ENCODE assay signal across 15 cellular contexts in the genomic region with DNA sequence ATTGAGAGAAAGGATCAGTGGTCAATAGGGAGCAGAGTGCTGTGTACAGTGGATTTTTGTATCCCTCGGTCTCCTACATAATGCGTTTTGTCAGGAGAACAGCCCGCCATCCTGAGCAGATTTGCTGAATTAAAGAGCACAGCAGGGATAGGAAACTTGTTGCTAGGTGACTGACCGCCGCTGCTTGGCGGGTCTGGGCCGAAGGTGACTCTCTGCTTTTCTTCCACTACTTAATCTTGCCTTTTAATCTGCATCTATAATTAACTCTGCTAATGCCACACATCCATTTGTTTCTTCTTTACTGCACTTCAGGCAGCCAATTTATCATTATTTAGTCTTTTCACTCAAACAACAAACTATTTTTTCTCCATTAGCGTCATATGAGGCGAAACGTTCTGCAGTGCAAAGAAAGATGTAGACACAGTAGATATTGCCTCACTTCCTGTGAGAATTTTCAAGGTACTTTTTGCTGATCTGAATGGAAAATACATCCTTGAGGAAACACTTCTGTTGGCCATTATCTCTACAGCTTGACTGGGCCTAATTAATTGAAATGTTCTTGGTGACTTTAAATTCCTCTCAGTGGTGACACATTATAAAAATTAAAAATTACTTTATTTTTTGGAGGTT.
DNase-seq lines count a peak whose midpoint lies in the region; TF ChIP-seq lines count a peak whose summit lies in the region.
"Had no signal": no experiment of that assay in that cellular context is flagged by ENCODE, and none has a peak within 500 bp of the region (broad histone marks: within the 10 kb centered on the region; RNA-seq: fewer than 3 reads in every experiment).

No MANE protein-coding gene starts in this region.

- H3K9me3 Mint-ChIP-seq in type B pancreatic cell: peaks cover 5% of the 10 kb centered on the region
- H3K9me3 Mint-ChIP-seq: activated CD4-positive, alpha-beta memory T cell treated with anti-CD3 and anti-CD28 coated beads, Interleukin-2, amount 10 ng/mL, durations not matched to agents 7 days and 5 days; nephron; T-helper 2 cell treated with Interferon-gamma antibody and Interleukin-4, amounts not matched to agents 5 μg/mL and 100 μg/mL, for 36 hours had no signal

- H3K9me3 ChIP-seq in endocrine pancreas (ENCODE audit: control insufficient read depth, low read length): no peaks in the 10 kb centered on the region
- H3K9me3 ChIP-seq in effector memory CD4-positive, alpha-beta T cell (ENCODE audit: control insufficient read depth, low read length): no peaks in the 10 kb centered on the region

- DNase-seq in NCI-H2227 (lab: John Stamatoyannopoulos, UW; ENCODE audit: unreplicated experiment): peak; percentile 51
- DNase-seq in NCI-H2227 treated with DMSO at 0.1 percent for 48 hours (lab: John Stamatoyannopoulos, UW): no peak
- peak; percentile 87 for DNase-seq in NCI-H524 treated with DMSO at 0.1 percent for 48 hours (lab: John Stamatoyannopoulos, UW)
- DNase-seq in type B pancreatic cell (ENCODE audit: extremely low spot score, unreplicated experiment): no peak
- no peak for DNase-seq in effector memory CD4-positive, alpha-beta T cell
- no peak for DNase-seq in SHP77 (lab: John Stamatoyannopoulos, UW)
- no peak for DNase-seq in stimulated activated CD4-positive, alpha-beta T cell treated with anti-CD3 and anti-CD28 coated beads, Interleukin-15, amount 100 ng/mL, for 24 hours
- DNase-seq: activated CD4-positive, alpha-beta memory T cell treated with anti-CD3 and anti-CD28 coated beads, Interleukin-2, amount 10 ng/mL, durations not matched to agents 7 days and 5 days; Calu3; NCI-H446 had no signal

- peaks cover 11% of the 10 kb centered on the region for H3K4me1 Mint-ChIP-seq in type B pancreatic cell (ENCODE audit: unreplicated experiment)
- H3K4me1 Mint-ChIP-seq: activated CD4-positive, alpha-beta memory T cell treated with anti-CD3 and anti-CD28 coated beads, Interleukin-2, amount 10 ng/mL, durations not matched to agents 7 days and 5 days had no signal

- H3K4me1 ChIP-seq in endocrine pancreas (ENCODE audit: control insufficient read depth, insufficient read depth, low read length): peaks cover 9% of the 10 kb centered on the region
- H3K4me1 ChIP-seq in effector memory CD4-positive, alpha-beta T cell (ENCODE audit: control insufficient read depth, insufficient read depth, low read length, poor library complexity, severe bottlenecking): no peaks in the 10 kb centered on the region

- no peaks in the 10 kb centered on the region for H3K27me3 ChIP-seq in endocrine pancreas (ENCODE audit: control insufficient read depth, insufficient read depth, low read length)
- H3K27me3 ChIP-seq in effector memory CD4-positive, alpha-beta T cell (replicated peaks; ENCODE audit: control insufficient read depth, insufficient read depth, low read length, poor library complexity, severe bottlenecking): no peaks in the 10 kb centered on the region

- TF ChIP-seq CTCF in type B pancreatic cell (conservative IDR thresholded peaks at IDR 0.05): no peak

- H3K4me3 ChIP-seq in endocrine pancreas (ENCODE audit: control insufficient read depth, insufficient read depth, low read length): peak overlapping the region; percentile 81
- no peak overlapping the region for H3K4me3 ChIP-seq in effector memory CD4-positive, alpha-beta T cell (ENCODE audit: insufficient read depth, low read depth, low read length, poor library complexity, severe bottlenecking)
- H3K4me3 ChIP-seq: skin epidermis had no signal

- H3K36me3 ChIP-seq in endocrine pancreas (ENCODE audit: control insufficient read depth, insufficient read depth, low read length): no peaks in the 10 kb centered on the region
- no peaks in the 10 kb centered on the region for H3K36me3 ChIP-seq in effector memory CD4-positive, alpha-beta T cell (ENCODE audit: control insufficient read depth, insufficient read depth, low read length)

- peak overlapping the region; percentile 66 for H3K4me3 Mint-ChIP-seq in type B pancreatic cell
- H3K4me3 Mint-ChIP-seq: activated CD4-positive, alpha-beta memory T cell treated with anti-CD3 and anti-CD28 coated beads, Interleukin-2, amount 10 ng/mL, durations not matched to agents 7 days and 5 days; nephron; T-helper 2 cell treated with Interferon-gamma antibody and Interleukin-4, amounts not matched to agents 5 μg/mL and 100 μg/mL, for 36 hours had no signal

- H3K27me3 Mint-ChIP-seq in type B pancreatic cell: peaks cover 10% of the 10 kb centered on the region

- no peaks in the 10 kb centered on the region for H3K36me3 Mint-ChIP-seq in type B pancreatic cell

- H3K27ac Mint-ChIP-seq in type B pancreatic cell: peak overlapping the region; percentile 43
- H3K27ac Mint-ChIP-seq: activated CD4-positive, alpha-beta memory T cell treated with anti-CD3 and anti-CD28 coated beads, Interleukin-2, amount 10 ng/mL, durations not matched to agents 7 days and 5 days; T-helper 2 cell treated with Interferon-gamma antibody and Interleukin-4, amounts not matched to agents 5 μg/mL and 100 μg/mL, for 36 hours had no signal

- H3K9ac ChIP-seq in endocrine pancreas (ENCODE audit: control insufficient read depth, insufficient read depth, low read length): no peak overlapping the region
- H3K9ac ChIP-seq: KMS-11 had no signal

- no peak overlapping the region for H3K27ac ChIP-seq in effector memory CD4-positive, alpha-beta T cell (ENCODE audit: insufficient read depth, low read length, poor library complexity, severe bottlenecking)
- H3K27ac ChIP-seq: KMS-11, skin epidermis had no signal

Comparison
In these comparisons a context has a peak if more than half of its experiments do, and no peak if none do; other contexts are left out.
1. DNase-seq: peak in NCI-H2227 (single experiment) and NCI-H524 treated with DMSO at 0.1 percent for 48 hours (single experiment); none in NCI-H2227 treated with DMSO at 0.1 percent for 48 hours (single experiment), type B pancreatic cell (single experiment), effector memory CD4-positive, alpha-beta T cell (0 of 3), SHP77 (0 of 2) and stimulated activated CD4-positive, alpha-beta T cell treated with anti-CD3 and anti-CD28 coated beads, Interleukin-15, amount 100 ng/mL, for 24 hours (single experiment).